In the genomic region with DNA sequence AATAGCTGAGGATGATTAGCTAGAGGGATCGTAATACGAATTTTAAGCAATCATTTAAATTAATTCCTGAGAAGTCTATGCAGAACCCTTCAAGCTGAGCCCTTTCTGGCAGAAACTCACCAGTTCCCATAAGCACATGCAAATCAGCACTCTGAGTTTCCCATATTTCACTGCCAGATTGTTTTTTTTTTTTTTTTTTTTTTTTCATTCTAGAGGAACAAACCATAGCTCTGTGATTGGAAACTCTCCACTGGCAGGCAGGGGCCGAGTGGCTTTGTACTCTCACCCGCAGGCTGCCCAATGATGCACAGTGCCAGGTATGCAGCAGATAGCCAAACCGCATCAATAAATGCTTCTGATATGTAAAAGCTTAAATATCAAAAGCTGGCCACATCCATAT, we compare ENCODE assay signal across 28 cellular contexts.
"Had no signal": no experiment of that assay in that cellular context is flagged by ENCODE, and none has a peak within 500 bp of the region (broad histone marks: within the 10 kb centered on the region; RNA-seq: fewer than 3 reads in every experiment).

No MANE protein-coding gene starts in this region.

- H3K4me2 ChIP-seq: hepatocyte had no signal

- H3K27ac ChIP-seq: adrenal gland, brain microvascular endothelial cell, coronary artery, foreskin keratinocyte, gastroesophageal sphincter, heart right ventricle, hepatocyte, WERI-Rb-1 had no signal

- H3K4me1 ChIP-seq: adrenal gland, foreskin keratinocyte, gastroesophageal sphincter, heart right ventricle had no signal

- DNase-seq: activated B cell treated with CpG ODN at 0.5 μM for 24 hours; activated CD4-positive, alpha-beta T cell treated with anti-CD3 and anti-CD28 coated beads for 48 hours; activated CD4-positive, alpha-beta T cell treated with anti-CD3 and anti-CD28 coated beads, Interleukin-2, amount 50 U/mL, for 1 hour; activated CD4-positive, alpha-beta T cell treated with anti-CD3 and anti-CD28 coated beads, Interleukin-2, amount 50 U/mL, for 48 hours; activated CD8-positive, alpha-beta memory T cell treated with anti-CD3 and anti-CD28 coated beads for 24 hours; activated CD8-positive, alpha-beta T cell treated with anti-CD3 and anti-CD28 coated beads for 36 hours; activated effector memory CD4-positive, alpha-beta T cell treated with anti-CD3 and anti-CD28 coated beads, Interleukin-2, amount 50 U/mL, for 16 hours; activated naive CD4-positive, alpha-beta T cell treated with anti-CD3 and anti-CD28 coated beads for 36 hours; activated naive CD8-positive, alpha-beta T cell treated with anti-CD3 and anti-CD28 coated beads for 36 hours; activated naive CD8-positive, alpha-beta T cell treated with anti-CD3 and anti-CD28 coated beads, Interleukin-2, amount 50 U/mL, for 24 hours; activated T-cell treated with anti-CD3 and anti-CD28 coated beads, Interleukin-2, amount 50 U/mL, for 4 hours; adrenal gland; aorta; brain microvascular endothelial cell; effector memory CD4-positive, alpha-beta T cell; endodermal cell; foreskin keratinocyte; heart right ventricle; T-helper 1 cell; T-helper 17 cell; T1000; WERI-Rb-1 had no signal

- H2AFZ ChIP-seq: hepatocyte had no signal

- ATAC-seq: activated CD4-positive, CD25-positive, alpha-beta regulatory T cell treated with anti-CD3 and anti-CD28 coated beads, Interleukin-2, amount 50 U/mL, for 24 hours; activated CD8-positive, alpha-beta T cell treated with anti-CD3 and anti-CD28 coated beads for 36 hours; activated naive CD8-positive, alpha-beta T cell treated with anti-CD3 and anti-CD28 coated beads, Interleukin-2, amount 50 U/mL, for 24 hours; activated T-cell treated with anti-CD3 and anti-CD28 coated beads, Interleukin-2, amount 50 U/mL, for 4 hours; esophagus mucosa; foreskin keratinocyte; gastroesophageal sphincter; heart right ventricle; T-helper 17 cell had no signal

- H3K9me3 ChIP-seq: adrenal gland, gastroesophageal sphincter had no signal

- H3K36me3 ChIP-seq: adrenal gland, brain microvascular endothelial cell, WERI-Rb-1 had no signal

- H3K79me2 ChIP-seq: hepatocyte had no signal

- H3K27me3 ChIP-seq: adrenal gland, brain microvascular endothelial cell, dorsolateral prefrontal cortex, gastroesophageal sphincter, heart right ventricle, hepatocyte had no signal

- H3K4me3 ChIP-seq: adrenal gland, coronary artery, dorsolateral prefrontal cortex, gastroesophageal sphincter, heart right ventricle, hepatocyte had no signal
